ENCODE assay signal across 31 cellular contexts in genomic region chr6:34439442-34439841, GRCh38. TPM values are rescaled to one million over a fixed set of nuclear protein-coding genes. Genes with fewer than 3 reads are reported as not detected.
"Had no signal": no experiment of that assay in that cellular context is flagged by ENCODE, and none has a peak within 500 bp of the region (broad histone marks: within the 10 kb centered on the region; RNA-seq: fewer than 3 reads in every experiment).

No MANE protein-coding gene starts in this region.

- H3K4me1 ChIP-seq: neural progenitor cell, parathyroid adenoma, psoas muscle, spleen, suprapubic skin, testis, tibial nerve, upper lobe of left lung, vagina had no signal

- DNase-seq: natural killer cell; occipital lobe; ovary; psoas muscle; right cardiac atrium; spleen; stimulated activated CD4-positive, alpha-beta T cell treated with anti-CD3 and anti-CD28 coated beads, Interleukin-12 subunit alpha, Interleukin-12 subunit beta, amount 100 ng/mL, for 4 hours; stimulated activated CD4-positive, alpha-beta T cell treated with anti-CD3 and anti-CD28 coated beads, Interleukin-1b, Interleukin-23, amount 100 ng/mL, for 48 hours; stimulated activated CD4-positive, alpha-beta T cell treated with anti-CD3 and anti-CD28 coated beads, Interleukin-4, amount 100 ng/mL, for 1 hour; stimulated activated CD4-positive, alpha-beta T cell treated with anti-CD3 and anti-CD28 coated beads, Interleukin-4, amount 100 ng/mL, for 4 hours; stimulated activated CD8-positive, alpha-beta memory T cell treated with anti-CD3 and anti-CD28 coated beads, Interleukin-4, amount 100 ng/mL, for 48 hours; stimulated activated naive CD4-positive, alpha-beta T cell; stimulated activated naive CD8-positive, alpha-beta T cell treated with anti-CD3 and anti-CD28 coated beads, Interleukin-15, amount 100 ng/mL, for 72 hours; stimulated activated naive CD8-positive, alpha-beta T cell treated with anti-CD3 and anti-CD28 coated beads, Interleukin-15, Interleukin-2, amounts not matched to agents 100 U/mL and 50 U/mL, for 24 hours; substantia nigra; trophoblast cell; upper lobe of left lung had no signal

- H3K4me3 Mint-ChIP-seq: natural killer cell; nephron; neural progenitor cell; stimulated activated memory B cell treated with anti-CD40 and anti-IgM and Interleukin-4, amounts not matched to agents 10 μg/mL and 1 μg/mL and 100 μg/mL, for 72 hours; stimulated activated naive CD8-positive, alpha-beta T cell treated with anti-CD3 and anti-CD28 coated beads, Interleukin-15, amount 100 ng/mL, for 72 hours had no signal

- H3K27me3 ChIP-seq: neural progenitor cell, ovary, spleen, suprapubic skin, testis, tibial nerve, upper lobe of left lung, vagina had no signal

- FAIRE-seq: urothelium cell line had no signal

- H3K79me2 ChIP-seq: parathyroid adenoma had no signal

- H3K9me3 ChIP-seq: ovary, psoas muscle, spleen, suprapubic skin, testis, upper lobe of left lung, vagina had no signal

- H3K4me1 Mint-ChIP-seq: natural killer cell; nephron; neural progenitor cell; stimulated activated naive CD8-positive, alpha-beta T cell treated with anti-CD3 and anti-CD28 coated beads, Interleukin-15, amount 100 ng/mL, for 72 hours had no signal

- H3K9ac ChIP-seq: neural progenitor cell, parathyroid adenoma had no signal

- H3K4me2 ChIP-seq: neural progenitor cell, smooth muscle cell had no signal

- ATAC-seq: natural killer cell; psoas muscle; right cardiac atrium; sciatic nerve; stimulated activated memory B cell treated with anti-CD40 and anti-IgM and Interleukin-4, amounts not matched to agents 10 μg/mL and 1 μg/mL and 100 μg/mL, for 72 hours; stimulated activated naive CD8-positive, alpha-beta T cell treated with anti-CD3 and anti-CD28 coated beads, Interleukin-15, amount 100 ng/mL, for 72 hours; stimulated activated naive CD8-positive, alpha-beta T cell treated with anti-CD3 and anti-CD28 coated beads, Interleukin-15, Interleukin-2, amounts not matched to agents 100 U/mL and 50 U/mL, for 24 hours had no signal

- H2AFZ ChIP-seq: neural progenitor cell, parathyroid adenoma had no signal

- H3K9me3 Mint-ChIP-seq: natural killer cell had no signal

- H3K27ac ChIP-seq: neural progenitor cell, ovary, parathyroid adenoma, psoas muscle, skin epidermis, spleen, suprapubic skin, testis, tibial nerve, upper lobe of left lung, vagina had no signal

- H3K36me3 ChIP-seq: neural progenitor cell, ovary, spleen, suprapubic skin, tibial nerve, upper lobe of left lung, vagina had no signal

- H3K27ac Mint-ChIP-seq: natural killer cell; nephron; neural progenitor cell; progenitor cell of endocrine pancreas; stimulated activated memory B cell treated with anti-CD40 and anti-IgM and Interleukin-4, amounts not matched to agents 10 μg/mL and 1 μg/mL and 100 μg/mL, for 72 hours; stimulated activated naive CD8-positive, alpha-beta T cell treated with anti-CD3 and anti-CD28 coated beads, Interleukin-15, amount 100 ng/mL, for 72 hours had no signal

- H3K4me3 ChIP-seq: neural progenitor cell, ovary, psoas muscle, skin epidermis, smooth muscle cell, spleen, suprapubic skin, testis, tibial nerve, upper lobe of left lung, vagina had no signal

- H3K27me3 Mint-ChIP-seq: progenitor cell of endocrine pancreas had no signal

- H3K36me3 Mint-ChIP-seq: natural killer cell, neural progenitor cell had no signal

RNA-seq across cellular contexts. Expression of gene PACSIN1, which starts 26.4 kb away (rescaled TPM):
- total RNA-seq: osteoblast, smooth muscle cell had no signal
- polyA plus RNA-seq: smooth muscle cell had no signal
